ENCODE assay signal across 9 cellular contexts in genomic region chr5:148457183-148457620, GRCh38.
DNase-seq lines count a peak whose midpoint lies in the region; ATAC-seq and TF ChIP-seq lines count a peak whose summit lies in the region.
"Had no signal": no experiment of that assay in that cellular context is flagged by ENCODE, and none has a peak within 500 bp of the region (broad histone marks: within the 10 kb centered on the region; RNA-seq: fewer than 3 reads in every experiment).

No MANE protein-coding gene starts in this region.

- H3K27ac Mint-ChIP-seq in activated naive CD4-positive, alpha-beta T cell treated with anti-CD3 and anti-CD28 coated beads for 36 hours: no peak overlapping the region
- H3K27ac Mint-ChIP-seq in activated naive CD4-positive, alpha-beta T cell treated with anti-CD3 and anti-CD28 coated beads, Interleukin-2, amount 10 ng/mL, durations not matched to agents 7 days and 5 days: no peak overlapping the region

- no peaks in the 10 kb centered on the region for H3K27me3 ChIP-seq in esophagus squamous epithelium
- H3K27me3 ChIP-seq: right lobe of liver had no signal

- H3K4me3 Mint-ChIP-seq in activated naive CD4-positive, alpha-beta T cell treated with anti-CD3 and anti-CD28 coated beads for 36 hours: no peak overlapping the region
- no peak overlapping the region for H3K4me3 Mint-ChIP-seq in activated naive CD4-positive, alpha-beta T cell treated with anti-CD3 and anti-CD28 coated beads, Interleukin-2, amount 10 ng/mL, durations not matched to agents 7 days and 5 days

- no peak overlapping the region for H3K27ac ChIP-seq in esophagus squamous epithelium
- H3K27ac ChIP-seq: right lobe of liver had no signal

- TF ChIP-seq CTCF in foreskin fibroblast (IDR thresholded peaks at IDR 0.05; ENCODE audit: low read depth, low read length) (peak; percentile 34), esophagus squamous epithelium (IDR thresholded peaks at IDR 0.05) (peak in 3 of 6 experiments; percentile 22 to 38 (median 24))

- peak; percentile 35 for DNase-seq in activated naive CD4-positive, alpha-beta T cell treated with anti-CD3 and anti-CD28 coated beads for 36 hours
- no peak for DNase-seq in activated naive CD4-positive, alpha-beta T cell treated with anti-CD3 and anti-CD28 coated beads, Interleukin-2, amount 10 ng/mL, durations not matched to agents 7 days and 5 days
- DNase-seq in OCI-M1 (lab: John Stamatoyannopoulos, UW) (peak; percentile 26), foreskin fibroblast (no peak), SW 1271 (lab: John Stamatoyannopoulos, UW) (no peak), esophagus squamous epithelium (lab: John Stamatoyannopoulos, UW) (no peak), DMS153 (lab: John Stamatoyannopoulos, UW) (no peak)
- DNase-seq: right lobe of liver had no signal

- H3K36me3 ChIP-seq in esophagus squamous epithelium: no peaks in the 10 kb centered on the region
- H3K36me3 ChIP-seq: right lobe of liver had no signal

- CTCF ChIA-PET in activated naive CD4-positive, alpha-beta T cell treated with anti-CD3 and anti-CD28 coated beads for 36 hours (lab: Charles Lee): interaction anchor here (0.6 to 5.3 kb wide), 3 partner anchors 14 to 256 kb away, joined by 3 to 31 read pairs (median 3); no protein-coding TSS in a partner anchor
- CTCF ChIA-PET in activated naive CD4-positive, alpha-beta T cell treated with anti-CD3 and anti-CD28 coated beads, Interleukin-2, amount 10 ng/mL, durations not matched to agents 7 days and 5 days (lab: Charles Lee): interaction anchor here (1.0 kb wide), 1 partner anchor 14 kb away, joined by 3 read pairs; no protein-coding TSS in a partner anchor

- peaks cover 5% of the 10 kb centered on the region for H3K4me1 Mint-ChIP-seq in activated naive CD4-positive, alpha-beta T cell treated with anti-CD3 and anti-CD28 coated beads for 36 hours (ENCODE audit: low read depth)
- H3K4me1 Mint-ChIP-seq in activated naive CD4-positive, alpha-beta T cell treated with anti-CD3 and anti-CD28 coated beads, Interleukin-2, amount 10 ng/mL, durations not matched to agents 7 days and 5 days: no peaks in the 10 kb centered on the region

- WGBS in esophagus squamous epithelium, 2 donors: 42 to 55% methylated on average over 5 of the region's 5 CpGs

- no peaks in the 10 kb centered on the region for H3K9me3 Mint-ChIP-seq in activated naive CD4-positive, alpha-beta T cell treated with anti-CD3 and anti-CD28 coated beads for 36 hours
- no peaks in the 10 kb centered on the region for H3K9me3 Mint-ChIP-seq in activated naive CD4-positive, alpha-beta T cell treated with anti-CD3 and anti-CD28 coated beads, Interleukin-2, amount 10 ng/mL, durations not matched to agents 7 days and 5 days

- peak; percentile 62 for ATAC-seq in HG03280 (IDR thresholded peaks at IDR 0.05; ENCODE audit: unreplicated experiment)

- H3K27me3 Mint-ChIP-seq in activated naive CD4-positive, alpha-beta T cell treated with anti-CD3 and anti-CD28 coated beads for 36 hours (ENCODE audit: low read depth): peaks cover 7% of the 10 kb centered on the region
- H3K27me3 Mint-ChIP-seq in activated naive CD4-positive, alpha-beta T cell treated with anti-CD3 and anti-CD28 coated beads, Interleukin-2, amount 10 ng/mL, durations not matched to agents 7 days and 5 days: peaks cover 4% of the 10 kb centered on the region

- H3K4me1 ChIP-seq in esophagus squamous epithelium: no peaks in the 10 kb centered on the region

- TF ChIP-seq POLR2A in esophagus squamous epithelium (IDR thresholded peaks at IDR 0.05): no peak

- H3K9me3 ChIP-seq in esophagus squamous epithelium: no peaks in the 10 kb centered on the region
- H3K9me3 ChIP-seq: right lobe of liver had no signal

- H3K36me3 Mint-ChIP-seq in activated naive CD4-positive, alpha-beta T cell treated with anti-CD3 and anti-CD28 coated beads for 36 hours (ENCODE audit: low read depth): no peaks in the 10 kb centered on the region
- no peaks in the 10 kb centered on the region for H3K36me3 Mint-ChIP-seq in activated naive CD4-positive, alpha-beta T cell treated with anti-CD3 and anti-CD28 coated beads, Interleukin-2, amount 10 ng/mL, durations not matched to agents 7 days and 5 days

- intact Hi-C loops in activated naive CD4-positive, alpha-beta T cell treated with anti-CD3 and anti-CD28 coated beads for 36 hours (cut with micrococcal nuclease): no loop called here
- intact Hi-C loops in esophagus squamous epithelium (cut with DNase I): no loop called here

- H3K4me3 ChIP-seq in foreskin fibroblast (ENCODE audit: low read depth in 1 of 2, low read length in 2 of 2) (no peak overlapping the region), esophagus squamous epithelium (no peak overlapping the region)
- H3K4me3 ChIP-seq: right lobe of liver had no signal

Comparison
In these comparisons a context has a peak if more than half of its experiments do, and no peak if none do; other contexts are left out.
1. DNase-seq: peak in activated naive CD4-positive, alpha-beta T cell treated with anti-CD3 and anti-CD28 coated beads for 36 hours (single experiment) and OCI-M1 (single experiment); none in activated naive CD4-positive, alpha-beta T cell treated with anti-CD3 and anti-CD28 coated beads, Interleukin-2, amount 10 ng/mL, durations not matched to agents 7 days and 5 days (single experiment), foreskin fibroblast (0 of 2), SW 1271 (0 of 2), esophagus squamous epithelium (single experiment) and DMS153 (single experiment).